Comparison of ENCODE assay signal across 1 cellular context in genomic region chrX:330726-331144, GRCh38.
TF ChIP-seq lines count a peak whose summit lies in the region.

No MANE protein-coding gene starts in this region.

TF ChIP-seq in HepG2, 621 proteins besides CTCF, POLR2A, EP300 and RAD21:
- no peak for TF ChIP-seq GATA4 (IDR thresholded peaks at IDR 0.05; ENCODE audit: borderline replicate concordance, low read depth)
- TF ChIP-seq ZBTB8A (CRISPR knock-in tag; IDR thresholded peaks at IDR 0.05; ENCODE audit: borderline replicate concordance, low read depth): no peak
- TF ChIP-seq, protein P1, sequence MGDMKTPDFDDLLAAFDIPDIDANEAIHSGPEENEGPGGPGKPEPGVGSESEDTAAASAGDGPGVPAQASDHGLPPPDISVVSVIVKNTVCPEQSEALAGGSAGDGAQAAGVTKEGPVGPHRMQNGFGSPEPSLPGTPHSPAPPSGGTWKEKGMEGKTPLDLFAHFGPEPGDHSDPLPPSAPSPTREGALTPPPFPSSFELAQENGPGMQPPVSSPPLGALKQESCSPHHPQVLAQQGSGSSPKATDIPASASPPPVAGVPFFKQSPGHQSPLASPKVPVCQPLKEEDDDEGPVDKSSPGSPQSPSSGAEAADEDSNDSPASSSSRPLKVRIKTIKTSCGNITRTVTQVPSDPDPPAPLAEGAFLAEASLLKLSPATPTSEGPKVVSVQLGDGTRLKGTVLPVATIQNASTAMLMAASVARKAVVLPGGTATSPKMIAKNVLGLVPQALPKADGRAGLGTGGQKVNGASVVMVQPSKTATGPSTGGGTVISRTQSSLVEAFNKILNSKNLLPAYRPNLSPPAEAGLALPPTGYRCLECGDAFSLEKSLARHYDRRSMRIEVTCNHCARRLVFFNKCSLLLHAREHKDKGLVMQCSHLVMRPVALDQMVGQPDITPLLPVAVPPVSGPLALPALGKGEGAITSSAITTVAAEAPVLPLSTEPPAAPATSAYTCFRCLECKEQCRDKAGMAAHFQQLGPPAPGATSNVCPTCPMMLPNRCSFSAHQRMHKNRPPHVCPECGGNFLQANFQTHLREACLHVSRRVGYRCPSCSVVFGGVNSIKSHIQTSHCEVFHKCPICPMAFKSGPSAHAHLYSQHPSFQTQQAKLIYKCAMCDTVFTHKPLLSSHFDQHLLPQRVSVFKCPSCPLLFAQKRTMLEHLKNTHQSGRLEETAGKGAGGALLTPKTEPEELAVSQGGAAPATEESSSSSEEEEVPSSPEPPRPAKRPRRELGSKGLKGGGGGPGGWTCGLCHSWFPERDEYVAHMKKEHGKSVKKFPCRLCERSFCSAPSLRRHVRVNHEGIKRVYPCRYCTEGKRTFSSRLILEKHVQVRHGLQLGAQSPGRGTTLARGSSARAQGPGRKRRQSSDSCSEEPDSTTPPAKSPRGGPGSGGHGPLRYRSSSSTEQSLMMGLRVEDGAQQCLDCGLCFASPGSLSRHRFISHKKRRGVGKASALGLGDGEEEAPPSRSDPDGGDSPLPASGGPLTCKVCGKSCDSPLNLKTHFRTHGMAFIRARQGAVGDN (CRISPR knock-in tag; IDR thresholded peaks at IDR 0.05): 0 out of 2 replicates have a peak, but pooled peaks have one; percentile 6
- no peak for TF ChIP-seq REST (IDR thresholded peaks at IDR 0.05; ENCODE audit: borderline replicate concordance in 1 of 2, low read depth in 1 of 2, low read length in 2 of 2)
- TF ChIP-seq SYNCRIP (IDR thresholded peaks at IDR 0.05; ENCODE audit: insufficient read depth, low read depth, low read length): no peak
- no peak for TF ChIP-seq SMC3 (IDR thresholded peaks at IDR 0.05; ENCODE audit: low read length)
- TF ChIP-seq ZNF317 (CRISPR knock-in tag; IDR thresholded peaks at IDR 0.05): no peak
- TF ChIP-seq NONO (IDR thresholded peaks at IDR 0.05): no peak
- TF ChIP-seq NONO (CRISPR knock-in tag; conservative IDR thresholded peaks at IDR 0.05): peak; percentile 45; the same call in 1 of the 2 replicates
- TF ChIP-seq DPF2 (CRISPR knock-in tag; IDR thresholded peaks at IDR 0.05; ENCODE audit: borderline replicate concordance, low read depth): no peak
- 0 out of 2 replicates have a peak, but pooled peaks have one; percentile 18 for TF ChIP-seq POLR2G (IDR thresholded peaks at IDR 0.05; ENCODE audit: low read depth, low read length)
- TF ChIP-seq ZNF816 (CRISPR knock-in tag; IDR thresholded peaks at IDR 0.05; ENCODE audit: borderline replicate concordance): no peak
- no peak for TF ChIP-seq FOXJ3 (CRISPR knock-in tag; IDR thresholded peaks at IDR 0.05; ENCODE audit: borderline replicate concordance)
- TF ChIP-seq, protein P2, sequence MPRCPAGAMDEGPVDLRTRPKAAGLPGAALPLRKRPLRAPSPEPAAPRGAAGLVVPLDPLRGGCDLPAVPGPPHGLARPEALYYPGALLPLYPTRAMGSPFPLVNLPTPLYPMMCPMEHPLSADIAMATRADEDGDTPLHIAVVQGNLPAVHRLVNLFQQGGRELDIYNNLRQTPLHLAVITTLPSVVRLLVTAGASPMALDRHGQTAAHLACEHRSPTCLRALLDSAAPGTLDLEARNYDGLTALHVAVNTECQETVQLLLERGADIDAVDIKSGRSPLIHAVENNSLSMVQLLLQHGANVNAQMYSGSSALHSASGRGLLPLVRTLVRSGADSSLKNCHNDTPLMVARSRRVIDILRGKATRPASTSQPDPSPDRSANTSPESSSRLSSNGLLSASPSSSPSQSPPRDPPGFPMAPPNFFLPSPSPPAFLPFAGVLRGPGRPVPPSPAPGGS (CRISPR knock-in tag; IDR thresholded peaks at IDR 0.05): no peak
- TF ChIP-seq ZNF713 (CRISPR knock-in tag; IDR thresholded peaks at IDR 0.05): no peak
- no peak for TF ChIP-seq RBFOX2 (IDR thresholded peaks at IDR 0.05; ENCODE audit: low read depth, low read length)
- peak; percentile 83 for TF ChIP-seq AGO2 (optimal IDR thresholded peaks at IDR 0.05; ENCODE audit: low read depth, low read length)
- TF ChIP-seq, protein P3, sequence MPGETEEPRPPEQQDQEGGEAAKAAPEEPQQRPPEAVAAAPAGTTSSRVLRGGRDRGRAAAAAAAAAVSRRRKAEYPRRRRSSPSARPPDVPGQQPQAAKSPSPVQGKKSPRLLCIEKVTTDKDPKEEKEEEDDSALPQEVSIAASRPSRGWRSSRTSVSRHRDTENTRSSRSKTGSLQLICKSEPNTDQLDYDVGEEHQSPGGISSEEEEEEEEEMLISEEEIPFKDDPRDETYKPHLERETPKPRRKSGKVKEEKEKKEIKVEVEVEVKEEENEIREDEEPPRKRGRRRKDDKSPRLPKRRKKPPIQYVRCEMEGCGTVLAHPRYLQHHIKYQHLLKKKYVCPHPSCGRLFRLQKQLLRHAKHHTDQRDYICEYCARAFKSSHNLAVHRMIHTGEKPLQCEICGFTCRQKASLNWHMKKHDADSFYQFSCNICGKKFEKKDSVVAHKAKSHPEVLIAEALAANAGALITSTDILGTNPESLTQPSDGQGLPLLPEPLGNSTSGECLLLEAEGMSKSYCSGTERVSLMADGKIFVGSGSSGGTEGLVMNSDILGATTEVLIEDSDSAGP (CRISPR knock-in tag; IDR thresholded peaks at IDR 0.05; ENCODE audit: borderline replicate concordance): 0 out of 2 replicates have a peak, but pooled peaks have one; percentile 13
